18 cellular contexts compared by ENCODE assay signal in genomic region chr2:31140151-31140550, GRCh38. TPM values are rescaled to one million over a fixed set of nuclear protein-coding genes. Genes with fewer than 3 reads are reported as not detected.
DNase-seq lines count a peak whose midpoint lies in the region; ATAC-seq and TF ChIP-seq lines count a peak whose summit lies in the region.
"Had no signal": no experiment of that assay in that cellular context is flagged by ENCODE, and none has a peak within 500 bp of the region (broad histone marks: within the 10 kb centered on the region; RNA-seq: fewer than 3 reads in every experiment).

No MANE protein-coding gene starts in this region.

- H3K27ac ChIP-seq in GM23248 (no peak overlapping the region), dorsolateral prefrontal cortex (peak overlapping the region in 1 of 59 donors; percentile 28)
- H3K27ac ChIP-seq: 22Rv1, C4-2B, HL-60 had no signal

- ATAC-seq in GM19035 (IDR thresholded peaks at IDR 0.05; ENCODE audit: unreplicated experiment) = no peak

- peaks cover 28% of the 10 kb centered on the region for H3K27me3 ChIP-seq in GM23248 (replicated peaks; ENCODE audit: insufficient read depth)
- H3K27me3 ChIP-seq in dorsolateral prefrontal cortex = peaks cover 0 to 18% (median 0%) of the 10 kb centered on the region in 45 donors

- no peaks in the 10 kb centered on the region for H3K79me2 ChIP-seq in GM23248 (ENCODE audit: insufficient read depth)

- intact Hi-C loops in dorsolateral prefrontal cortex (cut with DNase I) (loop anchor here in 1 of 2 donors (10.0 kb wide), 1 partner anchor 75 kb away; no protein-coding TSS in a partner anchor), posterior cingulate gyrus (cut with DNase I) (no loop called here)

- no peaks in the 10 kb centered on the region for H3F3A ChIP-seq in GM23248 (ENCODE audit: insufficient read depth)

- H3K36me3 ChIP-seq in GM23248 (ENCODE audit: low read depth) = no peaks in the 10 kb centered on the region
- H3K36me3 ChIP-seq: HAP-1 had no signal

- DNase-seq in NCI-H2171 treated with DMSO at 0.1 percent for 48 hours (lab: John Stamatoyannopoulos, UW) (peak; percentile 2), NCI-H2171 (lab: John Stamatoyannopoulos, UW) (no peak), GM23248 (peak; percentile 7), dorsolateral prefrontal cortex (peak in 7 of 10 donors; percentile 18 to 70 (median 55)), posterior cingulate gyrus (peak in 8 of 10 donors; percentile 19 to 91 (median 40)), NAMALWA (ENCODE audit: low spot score) (no peak)
- DNase-seq in activated CD4-positive, alpha-beta T cell treated with anti-CD3 and anti-CD28 coated beads for 48 hours = no peak
- DNase-seq: DMS153, EL, NCI-H1105 treated with DMSO at 0.1 percent for 48 hours, NCI-H187 treated with DMSO at 0.1 percent for 48 hours, SHP77 treated with DMSO at 0.1 percent for 48 hours had no signal

- peak in 2 of 56 donors; percentile 17 to 23 for TF ChIP-seq CTCF in dorsolateral prefrontal cortex (IDR thresholded peaks at IDR 0.05 in 54 of 56, conservative IDR thresholded peaks at IDR 0.05 in 2 of 56; ENCODE audit: low read depth in 1 of 56, partially characterized antibody in 56 of 56)

- WGBS in GM23248 (ENCODE audit: low coverage in 1 of 2, low lambda C conversion rate in 2 of 2, missing lambda C conversion rate in 2 of 2), 2 experiments = 90 to 93% methylated on average over 8 of the region's 8 CpGs

- in situ Hi-C loops in GM23248 (cut with MboI) = no loop called here

- no peaks in the 10 kb centered on the region for H3K4me1 ChIP-seq in GM23248 (ENCODE audit: insufficient read depth)
- H3K4me1 ChIP-seq: HAP-1 had no signal

- no peak overlapping the region for H3K9ac ChIP-seq in GM23248

- no peaks in the 10 kb centered on the region for H4K20me1 ChIP-seq in GM23248 (ENCODE audit: insufficient read depth)

- H3K4me3 ChIP-seq in GM23248 = no peak overlapping the region
- H3K4me3 ChIP-seq in dorsolateral prefrontal cortex = no peak overlapping the region
- H3K4me3 ChIP-seq: HAP-1 had no signal

- no peak overlapping the region for H2AFZ ChIP-seq in GM23248

- no peak overlapping the region for H3K4me2 ChIP-seq in GM23248 (ENCODE audit: unreplicated experiment)

- no peaks in the 10 kb centered on the region for H3K9me2 ChIP-seq in GM23248 (ENCODE audit: insufficient read depth)

- no peaks in the 10 kb centered on the region for H3K9me3 ChIP-seq in GM23248 (ENCODE audit: low read depth)
- H3K9me3 ChIP-seq: HAP-1 had no signal

RNA-seq across cellular contexts. Expression of gene GALNT14, which starts 1.9 kb away (rescaled TPM):
- total RNA-seq in GM23248 (2014; rRNA removed; shearing (Covaris generic)) = 1.4 and 3.5 TPM in 2 replicates
- polyA plus RNA-seq in GM23248 (2016; fragmentation: Nextera tagmentation; extraction: Ambion mirVana) = 2.3 and 3.2 TPM in 2 replicates
- 10 to 100 TPM in 83 of 120 experiments, 1 to 10 TPM in 37; 4.0 to 20.3 (median 11.8) TPM for total RNA-seq in dorsolateral prefrontal cortex
- total RNA-seq: LHCN-M2 had no signal

Comparison
In these comparisons a context has a peak if more than half of its experiments do, and no peak if none do; other contexts are left out.
1. DNase-seq: peak in NCI-H2171 treated with DMSO at 0.1 percent for 48 hours (single experiment), GM23248 (single experiment), dorsolateral prefrontal cortex (7 of 10) and posterior cingulate gyrus (8 of 10); none in NCI-H2171 (single experiment), NAMALWA (single experiment) and activated CD4-positive, alpha-beta T cell treated with anti-CD3 and anti-CD28 coated beads for 48 hours (single experiment).